In genomic region chr7:40566879-40567278, GRCh38 we compare ENCODE assay signal across 24 cellular contexts.
"Had no signal": no experiment of that assay in that cellular context is flagged by ENCODE, and none has a peak within 500 bp of the region (broad histone marks: within the 10 kb centered on the region; RNA-seq: fewer than 3 reads in every experiment).

No MANE protein-coding gene starts in this region.

- H3K27me3 Mint-ChIP-seq: memory B cell, naive B cell had no signal

- H3K27ac Mint-ChIP-seq: immature natural killer cell, memory B cell, naive B cell had no signal

- H3K79me2 ChIP-seq: hepatocyte had no signal

- H3K9me3 ChIP-seq: esophagus muscularis mucosa, gastroesophageal sphincter, heart left ventricle, left ventricle myocardium inferior, mucosa of descending colon had no signal

- H3K4me3 ChIP-seq: coronary artery, dorsolateral prefrontal cortex, esophagus muscularis mucosa, gastroesophageal sphincter, heart left ventricle, hepatocyte, left ventricle myocardium inferior, lung, mucosa of descending colon had no signal

- H3K27ac ChIP-seq: coronary artery, dorsolateral prefrontal cortex, esophagus muscularis mucosa, foreskin keratinocyte, gastroesophageal sphincter, heart left ventricle, hepatocyte, left ventricle myocardium inferior had no signal

- H3K36me3 Mint-ChIP-seq: immature natural killer cell, memory B cell, naive B cell had no signal

- H3K36me3 ChIP-seq: esophagus muscularis mucosa, gastroesophageal sphincter, heart left ventricle, left ventricle myocardium inferior had no signal

- H3K4me2 ChIP-seq: hepatocyte had no signal

- H3K27me3 ChIP-seq: dorsolateral prefrontal cortex, esophagus muscularis mucosa, foreskin keratinocyte, gastroesophageal sphincter, heart left ventricle, hepatocyte had no signal

- H2AFZ ChIP-seq: hepatocyte had no signal

- H3K4me3 Mint-ChIP-seq: immature natural killer cell, memory B cell, naive B cell had no signal

- DNase-seq: dermis blood vessel endothelial cell; dorsolateral prefrontal cortex; effector CD4-positive, alpha-beta T cell; effector memory CD4-positive, alpha-beta T cell; foreskin keratinocyte; heart left ventricle; hypothalamus; immature natural killer cell; islet precursor cell; kidney; kidney glomerular epithelial cell; left colon; left ventricle myocardium inferior; mammary epithelial cell; mesendoderm; mucosa of descending colon; naive B cell had no signal

- H3K4me1 Mint-ChIP-seq: immature natural killer cell, memory B cell, naive B cell had no signal

- ATAC-seq: foreskin keratinocyte, gastroesophageal sphincter, heart left ventricle, left colon, left lobe of liver, mucosa of descending colon had no signal

- H3K4me1 ChIP-seq: foreskin keratinocyte, gastroesophageal sphincter, heart left ventricle, left ventricle myocardium inferior had no signal
